In genomic region chr10:103547391-103547946, GRCh38 we compare ENCODE assay signal across 16 cellular contexts. TPM values are rescaled to one million over a fixed set of nuclear protein-coding genes. Genes with fewer than 3 reads are reported as not detected.
A peak's percentile ranks its signal among the peaks of the same experiment; 100 is the strongest.
DNase-seq lines count a peak whose midpoint lies in the region; ATAC-seq, FAIRE-seq and TF ChIP-seq lines count a peak whose summit lies in the region.
"Had no signal": no experiment of that assay in that cellular context is flagged by ENCODE, and none has a peak within 500 bp of the region (broad histone marks: within the 10 kb centered on the region; RNA-seq: fewer than 3 reads in every experiment).

No MANE protein-coding gene starts in this region.

- H3K36me3 Mint-ChIP-seq in astrocyte (ENCODE audit: low read depth, unreplicated experiment): no peaks in the 10 kb centered on the region
- H3K36me3 Mint-ChIP-seq in nephron (ENCODE audit: low read depth): no peaks in the 10 kb centered on the region
- H3K36me3 Mint-ChIP-seq: activated naive CD8-positive, alpha-beta T cell had no signal

- H3K4me1 ChIP-seq in heart right ventricle (peaks cover 7 to 22% (median 13%) of the 10 kb centered on the region in 9 donors), astrocyte (ENCODE audit: insufficient read depth, low read length) (peaks cover 8% of the 10 kb centered on the region), vagina (peaks cover 19% of the 10 kb centered on the region)

- peaks cover 8% of the 10 kb centered on the region for H3K4me1 Mint-ChIP-seq in astrocyte (ENCODE audit: low read depth, unreplicated experiment)
- H3K4me1 Mint-ChIP-seq in nephron: peaks cover 54% of the 10 kb centered on the region

- H3K4me3 ChIP-seq in heart right ventricle (no peak overlapping the region), astrocyte (ENCODE audit: insufficient read depth, low read depth, low read length) (no peak overlapping the region), vagina (no peak overlapping the region)

- no peak overlapping the region for H3K9ac ChIP-seq in astrocyte (ENCODE audit: low read length)

- 60 to 76% methylated on average over 10 of the region's 10 CpGs for WGBS in heart right ventricle, 2 donors

- H3K9me3 Mint-ChIP-seq in astrocyte (ENCODE audit: unreplicated experiment) (peaks cover 8% of the 10 kb centered on the region), nephron (no peaks in the 10 kb centered on the region)
- H3K9me3 Mint-ChIP-seq: stimulated activated naive CD8-positive, alpha-beta T cell treated with anti-CD3 and anti-CD28 coated beads, Interleukin-15, Interleukin-2, amounts not matched to agents 100 ng/mL and 50 ng/mL, for 24 hours had no signal

- FAIRE-seq in astrocyte (lab: Jason Lieb, UNC): no peak

- no peak overlapping the region for H2AFZ ChIP-seq in astrocyte (ENCODE audit: low read depth, low read length)

- peaks cover 75% of the 10 kb centered on the region for H3K27me3 Mint-ChIP-seq in astrocyte (ENCODE audit: low read depth, unreplicated experiment)
- peaks cover 20% of the 10 kb centered on the region for H3K27me3 Mint-ChIP-seq in nephron (ENCODE audit: low read depth)
- H3K27me3 Mint-ChIP-seq: activated naive CD8-positive, alpha-beta T cell had no signal

- H3K27ac ChIP-seq in heart right ventricle (no peak overlapping the region), astrocyte (ENCODE audit: low read depth, low read length) (no peak overlapping the region), vagina (peak overlapping the region; percentile 33)

- H3K27me3 ChIP-seq in heart right ventricle (no peaks in the 10 kb centered on the region), astrocyte (ENCODE audit: insufficient read depth, low read length) (peaks cover 70% of the 10 kb centered on the region), vagina (no peaks in the 10 kb centered on the region)

- ATAC-seq in heart right ventricle: peak in 5 of 8 donors; percentile 23 to 50 (median 30)
- ATAC-seq in Right ventricle myocardium superior (ENCODE audit: poor library complexity): no peak
- no peak for ATAC-seq in HG02884 (IDR thresholded peaks at IDR 0.05; ENCODE audit: unreplicated experiment)
- ATAC-seq in HG03097 (IDR thresholded peaks at IDR 0.05; ENCODE audit: low FRiP score, unreplicated experiment): no peak

- H3K4me3 Mint-ChIP-seq in astrocyte (ENCODE audit: unreplicated experiment): no peak overlapping the region
- peak overlapping the region in 1 of 3 experiments; percentile 12 for H3K4me3 Mint-ChIP-seq in nephron
- H3K4me3 Mint-ChIP-seq: activated naive CD8-positive, alpha-beta T cell; stimulated activated naive CD8-positive, alpha-beta T cell treated with anti-CD3 and anti-CD28 coated beads, Interleukin-15, Interleukin-2, amounts not matched to agents 100 ng/mL and 50 ng/mL, for 24 hours had no signal

- no peaks in the 10 kb centered on the region for H4K20me1 ChIP-seq in astrocyte (ENCODE audit: insufficient read depth, low read length)

- intact Hi-C loops in heart right ventricle (cut with DNase I): no loop called here
- intact Hi-C loops in Right ventricle myocardium superior (cut with DNase I): no loop called here
- intact Hi-C loops in vagina (cut with DNase I): no loop called here

- no peaks in the 10 kb centered on the region for H3K36me3 ChIP-seq in heart right ventricle
- no peaks in the 10 kb centered on the region for H3K36me3 ChIP-seq in astrocyte (ENCODE audit: insufficient read depth, low read length)
- no peaks in the 10 kb centered on the region for H3K36me3 ChIP-seq in vagina

- H3K79me2 ChIP-seq in astrocyte (ENCODE audit: insufficient read depth, low read length): no peaks in the 10 kb centered on the region

- TF ChIP-seq CTCF in heart right ventricle (IDR thresholded peaks at IDR 0.05): no peak
- TF ChIP-seq CTCF in astrocyte (IDR thresholded peaks at IDR 0.05; ENCODE audit: insufficient read depth, low read depth, low read length): no peak
- no peak for TF ChIP-seq CTCF in nephron (IDR thresholded peaks at IDR 0.05; ENCODE audit: unreplicated experiment in 3 of 3)
- no peak for TF ChIP-seq CTCF in vagina (IDR thresholded peaks at IDR 0.05)

- H3K4me2 ChIP-seq in astrocyte (ENCODE audit: low read length): no peak overlapping the region

- DNase-seq in heart right ventricle: no peak
- no peak for DNase-seq in Right ventricle myocardium superior
- no peak for DNase-seq in astrocyte (ENCODE audit: low read depth)
- DNase-seq in vagina (ENCODE audit: extremely low spot score in 2 of 2): peak; percentile 70 to 94
- no peak for DNase-seq in NCI-H774 (lab: John Stamatoyannopoulos, UW)
- DNase-seq: activated CD8-positive, alpha-beta memory T cell treated with anti-CD3 and anti-CD28 coated beads, Interleukin-2, amount 50 U/mL, for 48 hours; NCI-H187 treated with DMSO at 0.1 percent for 48 hours; stimulated activated CD4-positive, alpha-beta T cell treated with anti-CD3 and anti-CD28 coated beads, Interleukin-12 subunit alpha, Interleukin-12 subunit beta, amount 100 ng/mL, for 4 hours had no signal

- no peak for TF ChIP-seq POLR2A in vagina (IDR thresholded peaks at IDR 0.05)

- H3K27ac Mint-ChIP-seq in astrocyte (ENCODE audit: unreplicated experiment) (peak overlapping the region; percentile 26), nephron (peak overlapping the region; percentile 26 to 69 (median 68))
- H3K27ac Mint-ChIP-seq: activated naive CD8-positive, alpha-beta T cell; progenitor cell of endocrine pancreas; stimulated activated naive CD8-positive, alpha-beta T cell treated with anti-CD3 and anti-CD28 coated beads, Interleukin-15, Interleukin-2, amounts not matched to agents 100 ng/mL and 50 ng/mL, for 24 hours had no signal

- H3K9me3 ChIP-seq in heart right ventricle (no peaks in the 10 kb centered on the region), astrocyte (ENCODE audit: insufficient read depth, low read depth, low read length) (peaks cover 22% of the 10 kb centered on the region), vagina (no peaks in the 10 kb centered on the region)

RNA-seq across cellular contexts. Expression of gene NEURL1, which starts 54.0 kb away (rescaled TPM):
- 1 to 10 TPM in 1 of 10 donors, under 1 TPM in 7, not detected in 2; 0.05 to 1.0 (median 0.21) TPM for total RNA-seq in heart right ventricle
- under 1 TPM in 1 of 2 donors, not detected in 1; 0.06 TPM for polyA plus RNA-seq in heart right ventricle
- 0.05 TPM for total RNA-seq in Right ventricle myocardium superior
- 1.4 and 1.5 TPM in 2 replicates for total RNA-seq in astrocyte
- 4.2 TPM for total RNA-seq in vagina
- total RNA-seq: HT1080, MCF 10A had no signal

Comparison
In these comparisons a context has a peak if more than half of its experiments do, and no peak if none do; other contexts are left out.
1. ATAC-seq: peak in heart right ventricle (5 of 8); none in Right ventricle myocardium superior (single experiment), HG02884 (single experiment) and HG03097 (single experiment).
2. DNase-seq: peak in vagina (2 of 2); none in heart right ventricle (0 of 2), Right ventricle myocardium superior (single experiment), astrocyte (single experiment) and NCI-H774 (single experiment).